Comparison of ENCODE assay signal across 10 cellular contexts in the genomic region with DNA sequence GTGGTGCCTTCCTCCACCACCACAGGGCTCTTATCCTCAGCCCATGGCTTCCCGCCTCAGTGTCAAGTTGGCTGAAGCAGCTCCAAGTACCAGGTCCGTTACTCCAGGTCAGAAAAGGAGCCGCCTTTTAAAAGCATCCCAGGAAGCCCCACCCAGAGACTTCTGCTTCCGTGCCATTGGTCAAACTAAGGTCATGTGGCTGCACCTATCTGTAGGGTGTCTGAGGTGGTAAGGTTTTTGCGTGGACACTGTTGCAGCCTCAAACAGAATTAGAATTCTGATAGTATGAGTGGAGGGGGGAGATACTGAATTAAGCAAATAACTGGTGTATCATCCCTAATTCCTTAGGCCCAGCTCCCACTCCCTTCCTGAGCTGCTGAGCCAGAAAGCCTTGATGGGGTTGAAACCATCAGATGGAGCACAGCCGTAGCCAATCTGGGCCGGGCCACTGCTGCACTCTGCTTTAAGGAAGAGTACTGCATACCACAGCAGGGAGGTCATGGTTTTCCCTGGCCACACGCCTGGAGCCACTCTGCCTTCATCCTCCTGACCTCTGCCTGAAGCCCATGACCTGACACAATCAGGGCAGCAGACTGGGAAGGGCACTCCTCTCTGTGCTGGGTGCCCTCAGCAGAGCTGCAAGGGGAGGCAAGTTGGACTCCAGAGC. TPM values are rescaled to one million over a fixed set of nuclear protein-coding genes. Genes with fewer than 3 reads are reported as not detected.
DNase-seq lines count a peak whose midpoint lies in the region; ATAC-seq, FAIRE-seq and TF ChIP-seq lines count a peak whose summit lies in the region.
"Had no signal": no experiment of that assay in that cellular context is flagged by ENCODE, and none has a peak within 500 bp of the region (broad histone marks: within the 10 kb centered on the region; RNA-seq: fewer than 3 reads in every experiment).

No MANE protein-coding gene starts in this region.

- ATAC-seq in HepG2 (peak; percentile 48), GM21528 (IDR thresholded peaks at IDR 0.05; ENCODE audit: low FRiP score, unreplicated experiment) (no peak)
- ATAC-seq: activated naive CD8-positive, alpha-beta T cell treated with anti-CD3 and anti-CD28 coated beads, Interleukin-2, amount 50 U/mL, for 24 hours had no signal

- H4K20me1 ChIP-seq in HepG2 (ENCODE audit: insufficient read depth, low read length), result no peaks in the 10 kb centered on the region

- H3K36me3 ChIP-seq in HepG2 (replicated peaks in 1 of 2; ENCODE audit: control insufficient read depth in 1 of 2, insufficient read depth in 2 of 2, low read length in 2 of 2), result no peaks in the 10 kb centered on the region

- CTCF ChIA-PET in HepG2 (lab: Yijun Ruan, JAX; ENCODE audit: low intra/inter-chr PET ratio, low total read pairs), result no interaction called here

- H3K4me3 ChIP-seq in choroid plexus epithelial cell (ENCODE audit: low read depth, low read length), result no peak overlapping the region
- H3K4me3 ChIP-seq in HepG2 (replicated peaks in 1 of 3; ENCODE audit: insufficient read depth in 1 of 3, low read depth in 2 of 3, low read length in 3 of 3), result no peak overlapping the region

- DNase-seq in HT1080 (ENCODE audit: low read depth), result peak; percentile 50
- DNase-seq in choroid plexus epithelial cell (ENCODE audit: low read depth), result peak; percentile 62
- no peak for DNase-seq in HepG2 (ENCODE audit: low spot score)
- peak; percentile 70 for DNase-seq in urothelium cell line (ENCODE audit: low spot score)
- no peak for DNase-seq in amygdala (lab: John Stamatoyannopoulos, UW)
- DNase-seq in stimulated activated naive CD4-positive, alpha-beta T cell (lab: John Stamatoyannopoulos, UW), result no peak
- DNase-seq: activated naive CD8-positive, alpha-beta T cell treated with anti-CD3 and anti-CD28 coated beads, Interleukin-2, amount 50 U/mL, for 24 hours; NCI-H69 had no signal

- TF ChIP-seq CTCF in choroid plexus epithelial cell (conservative IDR thresholded peaks at IDR 0.05; ENCODE audit: low read depth, low read length), result peak; percentile 5
- no peak for TF ChIP-seq CTCF in HepG2 (CRISPR knock-in tag; IDR thresholded peaks at IDR 0.05)

- in situ Hi-C loops in HepG2 (cut with HindIII; ENCODE audit: extremely low pct_ligation_motif_present, low pct_unique_long_range_greater_than_20kb), result no loop called here

- POLR2A ChIA-PET in HepG2 (lab: Yijun Ruan, JAX), result no interaction called here

- TF ChIP-seq EP300 in HepG2 (IDR thresholded peaks at IDR 0.05; ENCODE audit: low read depth in 2 of 2, low read length in 2 of 2) (no peak), HepG2 (CRISPR knock-in tag; IDR thresholded peaks at IDR 0.05; ENCODE audit: borderline replicate concordance) (no peak)

- no peaks in the 10 kb centered on the region for H3K9me3 ChIP-seq in HepG2 (ENCODE audit: low read length)

- no peak for TF ChIP-seq RAD21 in HepG2 (CRISPR knock-in tag; IDR thresholded peaks at IDR 0.05)

- no peak overlapping the region for H3K27ac ChIP-seq in HepG2 (ENCODE audit: extremely low read length, insufficient read depth, low read length)

- H3K4me1 ChIP-seq in HepG2 (ENCODE audit: insufficient read depth, low read length), result peaks cover 15% of the 10 kb centered on the region; the same call in 1 of the 2 replicates

- peaks cover 0 to 48% of the 10 kb centered on the region in 2 experiments; a peak in 3 of 5 replicates for H3K27me3 ChIP-seq in HepG2 (ENCODE audit: control insufficient read depth in 1 of 2, insufficient read depth in 2 of 2, low read length in 2 of 2)

- H3K9ac ChIP-seq in HepG2 (ENCODE audit: insufficient read depth, low read depth, low read length), result no peak overlapping the region

- no peak overlapping the region for H3K4me2 ChIP-seq in HepG2 (ENCODE audit: low read depth, low read length)

- H3K79me2 ChIP-seq in HepG2 (ENCODE audit: insufficient read depth, low read length), result no peaks in the 10 kb centered on the region

- FAIRE-seq in HepG2 (lab: Jason Lieb, UNC) (no peak), urothelium cell line (lab: Jason Lieb, UNC) (peak; percentile 66)

- intact Hi-C loops in HepG2 (cut with micrococcal nuclease; ENCODE audit: unreplicated experiment), result no loop called here

- no peak overlapping the region for H2AFZ ChIP-seq in HepG2 (ENCODE audit: low read length)

- TF ChIP-seq POLR2A in HepG2 (IDR thresholded peaks at IDR 0.05; ENCODE audit: insufficient read depth in 1 of 2, low read depth in 2 of 2, low read length in 2 of 2), result no peak

- BruUV-seq in HepG2 (replicated peaks; lab: Mats Ljungman, UMichigan), result no TSS peak

- 44% methylated on average over 7 of the region's 8 CpGs for WGBS in HepG2 (ENCODE audit: low lambda C conversion rate)

RNA-seq across cellular contexts. Expression of a gene that starts 8.4 kb away (rescaled TPM):
- not detected in 2 replicates for total RNA-seq in HT1080 (2014; rRNA removed; shearing (Covaris generic))
- not detected in 2 replicates for polyA plus RNA-seq in HT1080 (2015; cell fraction: cytosol; rRNA removed)
- not detected in 2 replicates for polyA plus RNA-seq in HT1080 (2015; cell fraction: nucleus; rRNA removed)
- not detected in 2 replicates for total RNA-seq in HepG2 (2016; rRNA removed; fragmentation: Illumina TruSeq; extraction: Trizol)
- total RNA-seq in HepG2 (2016; cell fraction: cytosol; rRNA removed; fragmentation: Illumina TruSeq; extraction: Trizol; ENCODE audit: low read depth), result not detected in 2 replicates
- total RNA-seq in HepG2 (2016; cell fraction: insoluble cytoplasmic fraction; rRNA removed; fragmentation: Illumina TruSeq; extraction: Trizol), result not detected in 2 replicates
- not detected in 2 replicates for total RNA-seq in HepG2 (2016; cell fraction: membrane; rRNA removed; fragmentation: Illumina TruSeq; extraction: Trizol)
- not detected in 2 replicates for total RNA-seq in HepG2 (2016; cell fraction: nucleus; rRNA removed; fragmentation: Illumina TruSeq; extraction: Trizol)
- not detected in 2 replicates for polyA plus RNA-seq in HepG2 (2011; rRNA removed)
- polyA plus RNA-seq in HepG2 (2011; cell fraction: cytosol; rRNA removed), result not detected in 2 replicates
- polyA plus RNA-seq in HepG2 (2011; cell fraction: nucleus; rRNA removed), result not detected in 2 replicates
- polyA plus RNA-seq in HepG2 (2012), result not detected in 2 replicates
- not detected in 2 replicates for polyA plus RNA-seq in HepG2 (2016; cell fraction: cytosol; fragmentation: Illumina TruSeq; extraction: Trizol; ENCODE audit: low read depth)
- polyA plus RNA-seq in HepG2 (2016; cell fraction: insoluble cytoplasmic fraction; fragmentation: Illumina TruSeq; extraction: Trizol; ENCODE audit: low read depth), result not detected in 2 replicates
- not detected in 2 replicates for polyA plus RNA-seq in HepG2 (2016; cell fraction: membrane; fragmentation: Illumina TruSeq; extraction: Trizol; ENCODE audit: low read depth)
- polyA plus RNA-seq in HepG2 (2016; cell fraction: nucleus; fragmentation: Illumina TruSeq; extraction: Trizol; ENCODE audit: insufficient read depth, low read depth), result not detected in 2 replicates
- not detected in 2 replicates for polyA minus RNA-seq in HepG2 (2011; rRNA and poly(A)+ RNA removed; ENCODE audit: low replicate concordance)
- polyA minus RNA-seq in HepG2 (2011; cell fraction: cytosol; rRNA and poly(A)+ RNA removed), result not detected in 2 replicates
- polyA minus RNA-seq in HepG2 (2011; cell fraction: nucleus; rRNA and poly(A)+ RNA removed), result not detected in 2 replicates
- polyA plus RNA-seq: thymus had no signal

RNA-seq across cellular contexts. Expression of a gene that starts 54.5 kb away (rescaled TPM):
- 24.8 and 34.0 TPM in 2 replicates for total RNA-seq in HT1080 (2014; rRNA removed; shearing (Covaris generic))
- polyA plus RNA-seq in HT1080 (2015; cell fraction: cytosol; rRNA removed), result 29.2 and 35.8 TPM in 2 replicates
- polyA plus RNA-seq in HT1080 (2015; cell fraction: nucleus; rRNA removed), result 20.9 and 31.4 TPM in 2 replicates
- total RNA-seq in HepG2 (2016; rRNA removed; fragmentation: Illumina TruSeq; extraction: Trizol), result 9.9 and 10.4 TPM in 2 replicates
- 3.3 and 5.5 TPM in 2 replicates for total RNA-seq in HepG2 (2016; cell fraction: cytosol; rRNA removed; fragmentation: Illumina TruSeq; extraction: Trizol; ENCODE audit: low read depth)
- 10.0 and 12.4 TPM in 2 replicates for total RNA-seq in HepG2 (2016; cell fraction: insoluble cytoplasmic fraction; rRNA removed; fragmentation: Illumina TruSeq; extraction: Trizol)
- total RNA-seq in HepG2 (2016; cell fraction: membrane; rRNA removed; fragmentation: Illumina TruSeq; extraction: Trizol), result 13.3 and 16.6 TPM in 2 replicates
- total RNA-seq in HepG2 (2016; cell fraction: nucleus; rRNA removed; fragmentation: Illumina TruSeq; extraction: Trizol), result 9.2 and 11.0 TPM in 2 replicates
- 14.2 and 15.3 TPM in 2 replicates for polyA plus RNA-seq in HepG2 (2011; rRNA removed)
- polyA plus RNA-seq in HepG2 (2011; cell fraction: cytosol; rRNA removed), result 7.9 and 10.3 TPM in 2 replicates
- 26.2 and 28.8 TPM in 2 replicates for polyA plus RNA-seq in HepG2 (2011; cell fraction: nucleus; rRNA removed)
- 11.3 and 19.1 TPM in 2 replicates for polyA plus RNA-seq in HepG2 (2012)
- 8.8 and 10.2 TPM in 2 replicates for polyA plus RNA-seq in HepG2 (2016; cell fraction: cytosol; fragmentation: Illumina TruSeq; extraction: Trizol; ENCODE audit: low read depth)
- polyA plus RNA-seq in HepG2 (2016; cell fraction: insoluble cytoplasmic fraction; fragmentation: Illumina TruSeq; extraction: Trizol; ENCODE audit: low read depth), result 14.1 and 17.4 TPM in 2 replicates
- 15.9 and 20.9 TPM in 2 replicates for polyA plus RNA-seq in HepG2 (2016; cell fraction: membrane; fragmentation: Illumina TruSeq; extraction: Trizol; ENCODE audit: low read depth)
- polyA plus RNA-seq in HepG2 (2016; cell fraction: nucleus; fragmentation: Illumina TruSeq; extraction: Trizol; ENCODE audit: insufficient read depth, low read depth), result 19.6 and 24.7 TPM in 2 replicates
- polyA minus RNA-seq in HepG2 (2011; rRNA and poly(A)+ RNA removed; ENCODE audit: low replicate concordance), result 10.9 and 13.6 TPM in 2 replicates
- polyA minus RNA-seq in HepG2 (2011; cell fraction: cytosol; rRNA and poly(A)+ RNA removed), result 6.4 and 6.5 TPM in 2 replicates
- polyA minus RNA-seq in HepG2 (2011; cell fraction: nucleus; rRNA and poly(A)+ RNA removed), result 25.6 and 33.1 TPM in 2 replicates

RNA-seq across cellular contexts. Expression of a gene that starts 54.6 kb away (rescaled TPM):
- total RNA-seq in HT1080 (2014; rRNA removed; shearing (Covaris generic)), result 8.0 and 11.4 TPM in 2 replicates
- polyA plus RNA-seq in HT1080 (2015; cell fraction: cytosol; rRNA removed), result 12.8 and 15.3 TPM in 2 replicates
- polyA plus RNA-seq in HT1080 (2015; cell fraction: nucleus; rRNA removed), result 5.2 and 6.5 TPM in 2 replicates
- total RNA-seq in HepG2 (2016; rRNA removed; fragmentation: Illumina TruSeq; extraction: Trizol), result 2.1 and 2.4 TPM in 2 replicates
- 1.7 and 1.9 TPM in 2 replicates for total RNA-seq in HepG2 (2016; cell fraction: cytosol; rRNA removed; fragmentation: Illumina TruSeq; extraction: Trizol; ENCODE audit: low read depth)
- total RNA-seq in HepG2 (2016; cell fraction: insoluble cytoplasmic fraction; rRNA removed; fragmentation: Illumina TruSeq; extraction: Trizol), result 2.1 and 2.5 TPM in 2 replicates
- 4.3 and 5.3 TPM in 2 replicates for total RNA-seq in HepG2 (2016; cell fraction: membrane; rRNA removed; fragmentation: Illumina TruSeq; extraction: Trizol)
- total RNA-seq in HepG2 (2016; cell fraction: nucleus; rRNA removed; fragmentation: Illumina TruSeq; extraction: Trizol), result 1.7 and 1.8 TPM in 2 replicates
- polyA plus RNA-seq in HepG2 (2011; rRNA removed), result 1.9 and 2.9 TPM in 2 replicates
- 2.0 and 3.4 TPM in 2 replicates for polyA plus RNA-seq in HepG2 (2011; cell fraction: cytosol; rRNA removed)
- polyA plus RNA-seq in HepG2 (2011; cell fraction: nucleus; rRNA removed), result 1.9 and 2.3 TPM in 2 replicates
- 2.9 and 4.3 TPM in 2 replicates for polyA plus RNA-seq in HepG2 (2012)
- 1.9 and 2.8 TPM in 2 replicates for polyA plus RNA-seq in HepG2 (2016; cell fraction: cytosol; fragmentation: Illumina TruSeq; extraction: Trizol; ENCODE audit: low read depth)
- 2.4 and 2.8 TPM in 2 replicates for polyA plus RNA-seq in HepG2 (2016; cell fraction: insoluble cytoplasmic fraction; fragmentation: Illumina TruSeq; extraction: Trizol; ENCODE audit: low read depth)
- polyA plus RNA-seq in HepG2 (2016; cell fraction: membrane; fragmentation: Illumina TruSeq; extraction: Trizol; ENCODE audit: low read depth), result 3.7 and 4.6 TPM in 2 replicates
- polyA plus RNA-seq in HepG2 (2016; cell fraction: nucleus; fragmentation: Illumina TruSeq; extraction: Trizol; ENCODE audit: insufficient read depth, low read depth), result 2.2 and 2.6 TPM in 2 replicates
- polyA minus RNA-seq in HepG2 (2011; rRNA and poly(A)+ RNA removed; ENCODE audit: low replicate concordance), result 1.9 and 13.7 TPM in 2 replicates
- 0.88 and 2.4 TPM in 2 replicates for polyA minus RNA-seq in HepG2 (2011; cell fraction: cytosol; rRNA and poly(A)+ RNA removed)
- 2.4 and 3.1 TPM in 2 replicates for polyA minus RNA-seq in HepG2 (2011; cell fraction: nucleus; rRNA and poly(A)+ RNA removed)

Comparison
In these comparisons a context has a peak if more than half of its experiments do, and no peak if none do; other contexts are left out.
1. DNase-seq: peak in HT1080 (single experiment), choroid plexus epithelial cell (single experiment) and urothelium cell line (single experiment); none in HepG2 (single experiment), amygdala (0 of 56) and stimulated activated naive CD4-positive, alpha-beta T cell (0 of 6).